16 cellular contexts compared by ENCODE assay signal in the genomic region with DNA sequence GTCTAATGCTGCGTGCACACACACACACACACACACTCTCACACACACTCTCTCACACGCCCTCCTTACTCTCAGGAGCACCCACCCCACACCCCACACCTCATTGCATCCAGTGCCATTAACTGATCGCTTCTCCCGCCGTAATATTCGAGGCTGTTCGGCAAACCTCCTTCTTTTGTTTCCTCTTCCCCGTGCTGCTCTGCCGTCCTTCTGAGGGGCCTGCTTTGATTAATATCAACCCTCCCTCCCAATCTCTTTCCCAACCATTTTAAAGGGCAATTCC.
DNase-seq lines count a peak whose midpoint lies in the region; ATAC-seq and TF ChIP-seq lines count a peak whose summit lies in the region.
"Had no signal": no experiment of that assay in that cellular context is flagged by ENCODE, and none has a peak within 500 bp of the region (broad histone marks: within the 10 kb centered on the region; RNA-seq: fewer than 3 reads in every experiment).

No MANE protein-coding gene starts in this region.

- intact Hi-C loops in left colon (cut with DNase I, micrococcal nuclease): no loop called here

- H3K9me3 Mint-ChIP-seq in stimulated activated memory B cell treated with anti-CD40 and anti-IgM and Interleukin-4, amounts not matched to agents 10 μg/mL and 1 μg/mL and 100 μg/mL, for 72 hours: peaks cover 2% of the 10 kb centered on the region
- H3K9me3 Mint-ChIP-seq: neural crest cell had no signal

- peaks cover 9% of the 10 kb centered on the region for H3K4me1 Mint-ChIP-seq in stimulated activated memory B cell treated with anti-CD40 and anti-IgM and Interleukin-4, amounts not matched to agents 10 μg/mL and 1 μg/mL and 100 μg/mL, for 72 hours

- H3K27ac ChIP-seq in WERI-Rb-1: peak overlapping the region; percentile 92
- H3K27ac ChIP-seq in iPS-18a (ENCODE audit: low read length): no peak overlapping the region
- H3K27ac ChIP-seq: breast epithelium had no signal

- no peaks in the 10 kb centered on the region for H3K36me3 Mint-ChIP-seq in stimulated activated memory B cell treated with anti-CD40 and anti-IgM and Interleukin-4, amounts not matched to agents 10 μg/mL and 1 μg/mL and 100 μg/mL, for 72 hours

- H3K27me3 Mint-ChIP-seq in stimulated activated memory B cell treated with anti-CD40 and anti-IgM and Interleukin-4, amounts not matched to agents 10 μg/mL and 1 μg/mL and 100 μg/mL, for 72 hours: peaks cover 74% of the 10 kb centered on the region

- H3K4me3 ChIP-seq in WERI-Rb-1 (ENCODE audit: low read depth, low read length) (peak overlapping the region; percentile 32), iPS-18a (ENCODE audit: low read length) (peak overlapping the region; percentile 34)
- H3K4me3 ChIP-seq: breast epithelium, coronary artery, HAP-1 had no signal

- peaks cover 16% of the 10 kb centered on the region for H3K4me1 ChIP-seq in iPS-18a (ENCODE audit: control insufficient read depth, low read depth, low read length)
- H3K4me1 ChIP-seq: breast epithelium had no signal

- no peak overlapping the region for H3K27ac Mint-ChIP-seq in stimulated activated memory B cell treated with anti-CD40 and anti-IgM and Interleukin-4, amounts not matched to agents 10 μg/mL and 1 μg/mL and 100 μg/mL, for 72 hours
- H3K27ac Mint-ChIP-seq: progenitor cell of endocrine pancreas had no signal

- H3K9ac ChIP-seq in iPS-18a (ENCODE audit: low read length): peak overlapping the region; percentile 28

- H3K36me3 ChIP-seq in WERI-Rb-1 (no peaks in the 10 kb centered on the region), iPS-18a (ENCODE audit: control insufficient read depth, low read depth, low read length) (no peaks in the 10 kb centered on the region)
- H3K36me3 ChIP-seq: breast epithelium, HAP-1 had no signal

- no peak for ATAC-seq in left colon
- ATAC-seq in stimulated activated memory B cell treated with anti-CD40 and anti-IgM and Interleukin-4, amounts not matched to agents 10 μg/mL and 1 μg/mL and 100 μg/mL, for 72 hours: no peak

- TF ChIP-seq CTCF in WERI-Rb-1 (IDR thresholded peaks at IDR 0.05; ENCODE audit: low read depth, low read length): no peak

- H3K9me3 ChIP-seq in WERI-Rb-1 (ENCODE audit: severe bottlenecking): peaks cover 3% of the 10 kb centered on the region
- no peaks in the 10 kb centered on the region for H3K9me3 ChIP-seq in iPS-18a (ENCODE audit: control insufficient read depth, low read depth, low read length)
- H3K9me3 ChIP-seq: breast epithelium, HAP-1 had no signal

- DNase-seq in NCI-H524 treated with DMSO at 0.1 percent for 48 hours (lab: John Stamatoyannopoulos, UW) (peak; percentile 58), NCI-H524 (lab: John Stamatoyannopoulos, UW) (no peak), WERI-Rb-1 (no peak), left colon (no peak), superior temporal gyrus (ENCODE audit: extremely low spot score) (no peak)
- DNase-seq: activated gamma-delta T cell treated with Interleukin-2 at 50 U/mL for 16 hours; activated T-cell treated with anti-CD3 and anti-CD28 coated beads, Interleukin-2, amount 50 U/mL, for 1 hour; left ventricle myocardium superior; stimulated activated CD8-positive, alpha-beta memory T cell treated with anti-CD3 and anti-CD28 coated beads, Interleukin-4, amount 100 ng/mL, for 48 hours had no signal

- no peak overlapping the region for H3K4me3 Mint-ChIP-seq in stimulated activated memory B cell treated with anti-CD40 and anti-IgM and Interleukin-4, amounts not matched to agents 10 μg/mL and 1 μg/mL and 100 μg/mL, for 72 hours
- H3K4me3 Mint-ChIP-seq: neural crest cell had no signal

- H3K27me3 ChIP-seq in WERI-Rb-1 (ENCODE audit: insufficient read depth, low read depth, severe bottlenecking): no peaks in the 10 kb centered on the region
- peaks cover 48% of the 10 kb centered on the region for H3K27me3 ChIP-seq in iPS-18a (ENCODE audit: control insufficient read depth, insufficient read depth, low read length)
- H3K27me3 ChIP-seq: breast epithelium had no signal
